Comparison of ENCODE assay signal across 1 cellular context in genomic region chr12:112913038-112913688, GRCh38.
TF ChIP-seq lines count a peak whose summit lies in the region.

No MANE protein-coding gene starts in this region.

TF ChIP-seq in WTC11, 78 proteins besides CTCF, POLR2A, EP300 and RAD21 (continued from another document):
- no peak for TF ChIP-seq PRDM15 (CRISPR knock-in tag; IDR thresholded peaks at IDR 0.05)
- TF ChIP-seq TCF7 (CRISPR knock-in tag; IDR thresholded peaks at IDR 0.05; ENCODE audit: low read depth), result no peak
- peak; percentile 62; the same call in 1 of the 2 replicates for TF ChIP-seq ZNF317 (CRISPR knock-in tag; IDR thresholded peaks at IDR 0.05; ENCODE audit: borderline replicate concordance, low read depth)
